Comparison of ENCODE assay signal across 10 cellular contexts in genomic region chr5:1010181-1010510, GRCh38. TPM values are rescaled to one million over a fixed set of nuclear protein-coding genes. Genes with fewer than 3 reads are reported as not detected.
A peak's percentile ranks its signal among the peaks of the same experiment; 100 is the strongest.
DNase-seq lines count a peak whose midpoint lies in the region; ATAC-seq and TF ChIP-seq lines count a peak whose summit lies in the region.
"Had no signal": no experiment of that assay in that cellular context is flagged by ENCODE, and none has a peak within 500 bp of the region (broad histone marks: within the 10 kb centered on the region; RNA-seq: fewer than 3 reads in every experiment).

No MANE protein-coding gene starts in this region.

- no peak overlapping the region for H3K27ac ChIP-seq in naive thymus-derived CD4-positive, alpha-beta T cell (ENCODE audit: low read depth, low read length)

- H3K4me3 Mint-ChIP-seq in Caco-2 (ENCODE audit: unreplicated experiment) = peak overlapping the region; percentile 63
- peak overlapping the region in 9 of 10 donors; percentile 30 to 64 (median 51) for H3K4me3 Mint-ChIP-seq in naive thymus-derived CD4-positive, alpha-beta T cell

- no peaks in the 10 kb centered on the region for H3K27me3 Mint-ChIP-seq in Caco-2 (ENCODE audit: insufficient read depth, unreplicated experiment)
- H3K27me3 Mint-ChIP-seq in naive thymus-derived CD4-positive, alpha-beta T cell = peaks cover 35 to 48% (median 42%) of the 10 kb centered on the region in 5 donors

- no peaks in the 10 kb centered on the region for H3K9me3 Mint-ChIP-seq in Caco-2 (ENCODE audit: unreplicated experiment)
- H3K9me3 Mint-ChIP-seq in naive thymus-derived CD4-positive, alpha-beta T cell = no peaks in the 10 kb centered on the region

- in situ Hi-C loops in ACHN (cut with HindIII; ENCODE audit: low pct_ligation_motif_present, low pct_unique_long_range_greater_than_20kb, low sequenced_read_pairs) = no loop called here

- H3K4me1 Mint-ChIP-seq in Caco-2 (ENCODE audit: low read depth, unreplicated experiment) = peaks cover 10% of the 10 kb centered on the region
- H3K4me1 Mint-ChIP-seq in naive thymus-derived CD4-positive, alpha-beta T cell = peaks cover 12 to 29% (median 17%) of the 10 kb centered on the region in 7 donors

- peaks cover 11% of the 10 kb centered on the region for H3K36me3 Mint-ChIP-seq in Caco-2 (ENCODE audit: insufficient read depth, unreplicated experiment)
- no peaks in the 10 kb centered on the region for H3K36me3 Mint-ChIP-seq in naive thymus-derived CD4-positive, alpha-beta T cell

- peak; percentile 39 to 69 for TF ChIP-seq CTCF in Caco-2 (IDR thresholded peaks at IDR 0.05; ENCODE audit: insufficient read depth in 1 of 2, low read depth in 1 of 2, low read length in 1 of 2, severe bottlenecking in 1 of 2, unreplicated experiment in 1 of 2)

- peak overlapping the region; percentile 50 for H3K4me3 ChIP-seq in Caco-2 (ENCODE audit: low read depth, low read length)
- no peak overlapping the region for H3K4me3 ChIP-seq in naive thymus-derived CD4-positive, alpha-beta T cell (ENCODE audit: low read length)

- CTCF ChIA-PET in Caco-2 (lab: Charles Lee) = interaction anchor here (0.6 to 3.2 kb wide), 13 partner anchors 10 to 130 kb away, joined by 3 to 46 read pairs (median 5); no protein-coding TSS in a partner anchor
- CTCF ChIA-PET in naive thymus-derived CD4-positive, alpha-beta T cell (lab: Charles Lee) = no interaction called here

- intact Hi-C loops in Caco-2 (cut with micrococcal nuclease; ENCODE audit: unreplicated experiment) = loop anchor here (1.0 kb wide), 2 partner anchors 20 to 87 kb away; no protein-coding TSS in a partner anchor
- intact Hi-C loops in naive thymus-derived CD4-positive, alpha-beta T cell (cut with micrococcal nuclease) = no loop called here

- H3K36me3 ChIP-seq in Caco-2 (ENCODE audit: control insufficient read depth, insufficient read depth, low read length) = no peaks in the 10 kb centered on the region
- no peaks in the 10 kb centered on the region for H3K36me3 ChIP-seq in naive thymus-derived CD4-positive, alpha-beta T cell (ENCODE audit: control insufficient read depth in 2 of 3, insufficient read depth in 3 of 3, low read length in 3 of 3)

- BruUV-seq in Caco-2 (replicated peaks; lab: Mats Ljungman, UMichigan) = TSS peak; percentile 54

- no peaks in the 10 kb centered on the region for H3K27me3 ChIP-seq in Caco-2 (replicated peaks; ENCODE audit: control insufficient read depth, insufficient read depth, low read length)
- H3K27me3 ChIP-seq in naive thymus-derived CD4-positive, alpha-beta T cell (ENCODE audit: control insufficient read depth in 2 of 2, insufficient read depth in 2 of 2, low read length in 2 of 2) = peaks cover 0 to 10% of the 10 kb centered on the region in 2 donors

- no peaks in the 10 kb centered on the region for H3K9me3 ChIP-seq in Caco-2
- no peaks in the 10 kb centered on the region for H3K9me3 ChIP-seq in naive thymus-derived CD4-positive, alpha-beta T cell (ENCODE audit: control insufficient read depth in 2 of 3, low read length in 3 of 3)

- peak; percentile 66 for DNase-seq in Caco-2
- peak; percentile 89 for DNase-seq in HuH-7 (ENCODE audit: low spot score)
- DNase-seq in activated naive CD4-positive, alpha-beta T cell treated with anti-CD3 and anti-CD28 coated beads, Interleukin-2, amount 50 U/mL, for 16 hours = peak; percentile 4
- DNase-seq in naive thymus-derived CD4-positive, alpha-beta T cell = no peak
- no peak for DNase-seq in NCI-H2196 (lab: John Stamatoyannopoulos, UW; ENCODE audit: unreplicated experiment)
- DNase-seq in ACHN = no peak
- no peak for DNase-seq in NCI-H1694 (lab: John Stamatoyannopoulos, UW)
- no peak for DNase-seq in SIG-M5 (lab: John Stamatoyannopoulos, UW)
- DNase-seq: NCI-H82; stimulated activated CD4-positive, alpha-beta T cell treated with anti-CD3 and anti-CD28 coated beads, Interleukin-12 subunit alpha, Interleukin-12 subunit beta, amount 100 ng/mL, for 4 hours had no signal

- no peak for ATAC-seq in naive thymus-derived CD4-positive, alpha-beta T cell

- POLR2A ChIA-PET in Caco-2 (lab: Charles Lee) = no interaction called here
- POLR2A ChIA-PET in naive thymus-derived CD4-positive, alpha-beta T cell (lab: Charles Lee) = no interaction called here

- no peak overlapping the region for H3K27ac Mint-ChIP-seq in Caco-2 (ENCODE audit: unreplicated experiment)
- no peak overlapping the region for H3K27ac Mint-ChIP-seq in naive thymus-derived CD4-positive, alpha-beta T cell

- H3K4me1 ChIP-seq in Caco-2 = peaks cover 32% of the 10 kb centered on the region
- H3K4me1 ChIP-seq in naive thymus-derived CD4-positive, alpha-beta T cell (ENCODE audit: control insufficient read depth in 2 of 2, insufficient read depth in 2 of 2, low read length in 2 of 2) = peaks cover 2 to 19% of the 10 kb centered on the region in 2 donors

RNA-seq across cellular contexts. Expression of gene NKD2, which starts 1.5 kb away (rescaled TPM):
- 13.6 and 17.7 TPM in 2 replicates for total RNA-seq in Caco-2 (2022)
- 1 to 10 TPM in 1 of 5 experiments, not detected in 4; 4.8 TPM for total RNA-seq in naive thymus-derived CD4-positive, alpha-beta T cell
- not detected for polyA plus RNA-seq in naive thymus-derived CD4-positive, alpha-beta T cell

Comparison
In these comparisons a context has a peak if more than half of its experiments do, and no peak if none do; other contexts are left out.
1. DNase-seq: peak in Caco-2 (2 of 2), HuH-7 (single experiment) and activated naive CD4-positive, alpha-beta T cell treated with anti-CD3 and anti-CD28 coated beads, Interleukin-2, amount 50 U/mL, for 16 hours (single experiment); none in naive thymus-derived CD4-positive, alpha-beta T cell (0 of 9), NCI-H2196 (single experiment), ACHN (single experiment), NCI-H1694 (single experiment) and SIG-M5 (single experiment).